Comparison of ENCODE assay signal across 8 cellular contexts in the genomic region with DNA sequence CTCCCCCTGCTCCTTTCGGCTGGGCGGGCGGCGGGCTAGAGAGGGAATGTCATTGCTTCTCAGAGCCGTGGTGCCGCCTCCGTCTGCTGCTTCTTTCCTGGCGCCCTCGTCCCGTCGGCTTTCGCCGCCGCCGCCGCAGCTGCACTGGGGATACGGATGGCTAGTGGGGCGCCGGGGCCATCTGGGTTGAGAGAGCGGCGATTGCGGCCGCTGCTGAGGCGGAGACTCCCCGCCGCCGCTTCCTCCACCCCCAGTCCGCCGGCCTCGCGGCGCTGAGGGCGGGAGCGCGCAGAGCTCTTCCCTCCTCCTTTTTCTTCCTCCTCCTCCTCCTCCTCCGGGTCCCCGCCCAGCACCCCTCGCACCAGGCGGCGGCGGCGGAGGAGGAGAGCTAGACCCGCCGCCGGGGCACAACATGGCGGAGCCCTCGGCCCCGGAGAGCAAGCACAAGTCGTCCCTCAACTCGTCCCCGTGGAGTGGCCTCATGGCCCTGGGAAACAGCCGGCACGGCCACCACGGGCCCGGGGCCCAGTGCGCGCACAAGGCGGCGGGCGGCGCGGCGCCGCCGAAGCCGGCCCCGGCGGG. TPM values are rescaled to one million over a fixed set of nuclear protein-coding genes. Genes with fewer than 3 reads are reported as not detected.
A peak's percentile ranks its signal among the peaks of the same experiment; 100 is the strongest.
DNase-seq lines count a peak whose midpoint lies in the region; ATAC-seq and TF ChIP-seq lines count a peak whose summit lies in the region.

Gene STT3B, plus strand, starts transcription at position 339 of the 582 bp plus-strand sequence. Its CDS starts 74 bp downstream, at position 413.

- H3K27me3 Mint-ChIP-seq in CD4-positive, alpha-beta T cell, result no peaks in the 10 kb centered on the region
- H3K27me3 Mint-ChIP-seq in activated T-helper 17 cell treated with anti-CD3 and anti-CD28 coated beads, Interleukin-2, amount 50 U/mL, for 72 hours, result no peaks in the 10 kb centered on the region
- H3K27me3 Mint-ChIP-seq in neural progenitor cell (ENCODE audit: insufficient read depth, low read depth), result peaks cover 7% of the 10 kb centered on the region

- H3K36me3 ChIP-seq in OCI-LY3 (replicated peaks; ENCODE audit: low read depth, low read length) (peaks cover 26% of the 10 kb centered on the region), neural progenitor cell (no peaks in the 10 kb centered on the region), subcutaneous abdominal adipose tissue (ENCODE audit: control insufficient read depth in 5 of 5, insufficient read depth in 5 of 5, low read length in 5 of 5) (no peaks in the 10 kb centered on the region)

- CTCF ChIA-PET in CD4-positive, alpha-beta T cell (lab: Charles Lee), result interaction anchor here (0.9 to 2.4 kb wide), 9 partner anchors 9 to 582 kb away, joined by 3 to 13 read pairs (median 4); no protein-coding TSS in a partner anchor

- H3K9me3 ChIP-seq in CD4-positive, alpha-beta T cell (ENCODE audit: control insufficient read depth, low read length), result no peaks in the 10 kb centered on the region
- H3K9me3 ChIP-seq in OCI-LY3 (ENCODE audit: insufficient read depth, low read length) (no peaks in the 10 kb centered on the region), neural progenitor cell (ENCODE audit: low read depth) (no peaks in the 10 kb centered on the region), subcutaneous abdominal adipose tissue (ENCODE audit: control insufficient read depth in 5 of 5, low read length in 5 of 5) (no peaks in the 10 kb centered on the region)

- no peaks in the 10 kb centered on the region for H3K9me3 Mint-ChIP-seq in CD4-positive, alpha-beta T cell
- H3K9me3 Mint-ChIP-seq in activated T-helper 17 cell treated with anti-CD3 and anti-CD28 coated beads, Interleukin-2, amount 50 U/mL, for 72 hours, result no peaks in the 10 kb centered on the region
- peaks cover 7% of the 10 kb centered on the region for H3K9me3 Mint-ChIP-seq in neural progenitor cell

- peaks cover 28% of the 10 kb centered on the region for H3K36me3 Mint-ChIP-seq in CD4-positive, alpha-beta T cell (ENCODE audit: low read depth)
- H3K36me3 Mint-ChIP-seq in activated T-helper 17 cell treated with anti-CD3 and anti-CD28 coated beads, Interleukin-2, amount 50 U/mL, for 72 hours (ENCODE audit: low read depth), result peaks cover 46% of the 10 kb centered on the region
- peaks cover 8% of the 10 kb centered on the region for H3K36me3 Mint-ChIP-seq in neural progenitor cell

- no peaks in the 10 kb centered on the region for H3K27me3 ChIP-seq in CD4-positive, alpha-beta T cell (ENCODE audit: control insufficient read depth, insufficient read depth, low read length)
- H3K27me3 ChIP-seq in OCI-LY3 (ENCODE audit: low read depth, low read length), result no peaks in the 10 kb centered on the region
- H3K27me3 ChIP-seq in neural progenitor cell, result no peaks in the 10 kb centered on the region
- no peaks in the 10 kb centered on the region for H3K27me3 ChIP-seq in subcutaneous abdominal adipose tissue (ENCODE audit: control insufficient read depth in 5 of 5, insufficient read depth in 4 of 5, low read length in 5 of 5)

- peak in 9 of 10 experiments; percentile 63 to 82 (median 74) for DNase-seq in CD4-positive, alpha-beta T cell
- DNase-seq in GM19238 (ENCODE audit: insufficient read length, low spot score) (peak; percentile 58), fibroblast of the aortic adventitia (ENCODE audit: low read depth) (peak; percentile 75), neural progenitor cell (ENCODE audit: low spot score) (no peak)

- H3K4me3 ChIP-seq in OCI-LY3 (ENCODE audit: low read length) (peak within 1 kb of the TSS; percentile 85), fibroblast of the aortic adventitia (ENCODE audit: low read depth, low read length) (peak within 1 kb of the TSS; percentile 85), neural progenitor cell (peak within 1 kb of the TSS; percentile 95), subcutaneous abdominal adipose tissue (ENCODE audit: low read depth in 1 of 5, low read length in 5 of 5) (peak within 1 kb of the TSS; percentile 65 to 92 (median 88))

- H4K20me1 ChIP-seq in OCI-LY3 (ENCODE audit: insufficient read depth, low read length) (peaks cover 40% of the 10 kb centered on the region), neural progenitor cell (ENCODE audit: low read depth) (peaks cover 43% of the 10 kb centered on the region)

- H3K4me1 ChIP-seq in OCI-LY3 (ENCODE audit: low read length) (peaks cover 60% of the 10 kb centered on the region), neural progenitor cell (peaks cover 40% of the 10 kb centered on the region), subcutaneous abdominal adipose tissue (ENCODE audit: control insufficient read depth in 5 of 5, insufficient read depth in 5 of 5, low read length in 5 of 5) (peaks cover 0 to 43% (median 40%) of the 10 kb centered on the region in 5 donors)

- H3K4me1 Mint-ChIP-seq in CD4-positive, alpha-beta T cell (ENCODE audit: low read depth), result peaks cover 32% of the 10 kb centered on the region
- H3K4me1 Mint-ChIP-seq in activated T-helper 17 cell treated with anti-CD3 and anti-CD28 coated beads, Interleukin-2, amount 50 U/mL, for 72 hours, result peaks cover 15% of the 10 kb centered on the region
- peaks cover 8% of the 10 kb centered on the region for H3K4me1 Mint-ChIP-seq in neural progenitor cell

- no peak for TF ChIP-seq CTCF in CD4-positive, alpha-beta T cell (IDR thresholded peaks at IDR 0.05)
- TF ChIP-seq CTCF in OCI-LY3 (IDR thresholded peaks at IDR 0.05; ENCODE audit: low read depth, low read length) (peak; percentile 10), fibroblast of the aortic adventitia (IDR thresholded peaks at IDR 0.05; ENCODE audit: insufficient read depth, low read length) (no peak), neural progenitor cell (IDR thresholded peaks at IDR 0.05) (no peak)

- POLR2A ChIA-PET in CD4-positive, alpha-beta T cell (lab: Charles Lee), result interaction anchor here (0.6 to 4.5 kb wide), 58 partner anchors 8 to 1908 kb away, joined by 3 to 179 read pairs (median 4); partner anchors contain the start of genes GPD1L and UBP1

- peak within 1 kb of the TSS; percentile 97 for H3K9ac ChIP-seq in OCI-LY3 (ENCODE audit: low read length)
- H3K9ac ChIP-seq in neural progenitor cell, result peak within 1 kb of the TSS; percentile 79
- H3K9ac ChIP-seq in subcutaneous abdominal adipose tissue (ENCODE audit: low read length in 5 of 5), result peak within 1 kb of the TSS; percentile 81 to 94 (median 86)

- peaks cover 16% of the 10 kb centered on the region for H3F3A ChIP-seq in neural progenitor cell (ENCODE audit: low read depth)

- peak within 1 kb of the TSS; percentile 98 for H3K27ac ChIP-seq in CD4-positive, alpha-beta T cell (ENCODE audit: low read depth, low read length)
- H3K27ac ChIP-seq in OCI-LY3 (ENCODE audit: low read length) (peak within 1 kb of the TSS; percentile 91), neural progenitor cell (peak within 1 kb of the TSS; percentile 99), subcutaneous abdominal adipose tissue (ENCODE audit: low read depth, low read length) (peak within 1 kb of the TSS; percentile 93)

- H3K79me2 ChIP-seq in OCI-LY3 (ENCODE audit: low read length) (peaks cover 72% of the 10 kb centered on the region), neural progenitor cell (ENCODE audit: low read depth) (peaks cover 66% of the 10 kb centered on the region)

- H3K27ac Mint-ChIP-seq in CD4-positive, alpha-beta T cell, result peak within 1 kb of the TSS; percentile 96
- peak within 1 kb of the TSS; percentile 98 for H3K27ac Mint-ChIP-seq in activated T-helper 17 cell treated with anti-CD3 and anti-CD28 coated beads, Interleukin-2, amount 50 U/mL, for 72 hours
- H3K27ac Mint-ChIP-seq in neural progenitor cell, result peak within 1 kb of the TSS; percentile 99

- peak within 1 kb of the TSS; percentile 87 for H3K4me2 ChIP-seq in OCI-LY3 (ENCODE audit: low read length)
- peak within 1 kb of the TSS; percentile 98 for H3K4me2 ChIP-seq in neural progenitor cell

- ATAC-seq in CD4-positive, alpha-beta T cell (ENCODE audit: poor library complexity), result peak; percentile 49
- peak; percentile 41 for ATAC-seq in HG03378 (IDR thresholded peaks at IDR 0.05; ENCODE audit: unreplicated experiment)
- peak; percentile 60 for ATAC-seq in activated T-helper 17 cell treated with anti-CD3 and anti-CD28 coated beads, Interleukin-2, amount 50 U/mL, for 72 hours (replicated peaks)

- intact Hi-C loops in CD4-positive, alpha-beta T cell (cut with DNase I, micrococcal nuclease), result loop anchor here (1.0 to 10.0 kb wide), 8 partner anchors 35 to 1535 kb away; partner anchors contain the start of genes CNOT10 (in 1 of the 2) and GPD1L (in 1 of the 2)

- H3K4me3 Mint-ChIP-seq in CD4-positive, alpha-beta T cell, result peak within 1 kb of the TSS; percentile 99
- H3K4me3 Mint-ChIP-seq in activated T-helper 17 cell treated with anti-CD3 and anti-CD28 coated beads, Interleukin-2, amount 50 U/mL, for 72 hours, result no peak within 1 kb of the TSS
- peak within 1 kb of the TSS; percentile 100 for H3K4me3 Mint-ChIP-seq in neural progenitor cell

- H2AFZ ChIP-seq in OCI-LY3 (ENCODE audit: low read depth, low read length) (peak within 1 kb of the TSS; percentile 56), neural progenitor cell (replicated peaks) (peak within 1 kb of the TSS; percentile 91)

RNA-seq across cellular contexts. Expression of gene STT3B, which starts in this region (rescaled TPM):
- total RNA-seq in CD4-positive, alpha-beta T cell, result 100 to 1,000 TPM; 111 to 113 TPM
- 100 to 1,000 TPM in 1 of 2 donors, 10 to 100 TPM in 1; 88.9 to 155 TPM for total RNA-seq in activated T-helper 17 cell treated with anti-CD3 and anti-CD28 coated beads, Interleukin-2, amount 50 U/mL, for 72 hours
- total RNA-seq in fibroblast of the aortic adventitia (ENCODE audit: low replicate concordance) (89.3 and 151 TPM in 2 replicates), neural progenitor cell (ENCODE audit: low replicate concordance) (164 and 213 TPM in 2 replicates)
